ENCODE assay signal across 1 cellular context in the genomic region with DNA sequence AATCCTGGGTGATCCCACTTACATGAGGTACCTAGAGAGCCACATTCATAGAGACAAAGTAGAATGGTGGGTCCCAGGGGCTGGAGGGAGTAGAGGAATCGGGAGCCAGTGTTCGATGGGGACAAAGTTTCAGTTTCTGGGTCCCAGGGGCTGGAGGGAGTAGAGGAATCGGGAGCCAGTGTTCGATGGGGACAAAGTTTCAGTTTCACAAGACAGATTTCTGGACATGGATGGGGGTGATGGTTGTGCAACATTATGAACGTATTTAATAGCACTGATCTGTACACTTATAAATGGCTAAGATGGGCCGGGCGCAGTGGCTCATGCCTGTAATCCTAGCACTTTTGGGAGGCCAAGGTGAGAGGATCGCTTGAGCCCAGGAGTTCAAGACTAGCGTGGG.
TF ChIP-seq lines count a peak whose summit lies in the region.

No MANE protein-coding gene starts in this region.

TF ChIP-seq in liver, 16 proteins besides CTCF, POLR2A, EP300 and RAD21:
- TF ChIP-seq, protein P1, sequence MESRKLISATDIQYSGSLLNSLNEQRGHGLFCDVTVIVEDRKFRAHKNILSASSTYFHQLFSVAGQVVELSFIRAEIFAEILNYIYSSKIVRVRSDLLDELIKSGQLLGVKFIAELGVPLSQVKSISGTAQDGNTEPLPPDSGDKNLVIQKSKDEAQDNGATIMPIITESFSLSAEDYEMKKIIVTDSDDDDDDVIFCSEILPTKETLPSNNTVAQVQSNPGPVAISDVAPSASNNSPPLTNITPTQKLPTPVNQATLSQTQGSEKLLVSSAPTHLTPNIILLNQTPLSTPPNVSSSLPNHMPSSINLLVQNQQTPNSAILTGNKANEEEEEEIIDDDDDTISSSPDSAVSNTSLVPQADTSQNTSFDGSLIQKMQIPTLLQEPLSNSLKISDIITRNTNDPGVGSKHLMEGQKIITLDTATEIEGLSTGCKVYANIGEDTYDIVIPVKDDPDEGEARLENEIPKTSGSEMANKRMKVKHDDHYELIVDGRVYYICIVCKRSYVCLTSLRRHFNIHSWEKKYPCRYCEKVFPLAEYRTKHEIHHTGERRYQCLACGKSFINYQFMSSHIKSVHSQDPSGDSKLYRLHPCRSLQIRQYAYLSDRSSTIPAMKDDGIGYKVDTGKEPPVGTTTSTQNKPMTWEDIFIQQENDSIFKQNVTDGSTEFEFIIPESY (IDR thresholded peaks at IDR 0.05): peak; percentile 59
- peak; percentile 11 for TF ChIP-seq FOXA2 (IDR thresholded peaks at IDR 0.05)
- peak; percentile 47 for TF ChIP-seq TAF1 (conservative IDR thresholded peaks at IDR 0.05)
- TF ChIP-seq, protein P2, sequence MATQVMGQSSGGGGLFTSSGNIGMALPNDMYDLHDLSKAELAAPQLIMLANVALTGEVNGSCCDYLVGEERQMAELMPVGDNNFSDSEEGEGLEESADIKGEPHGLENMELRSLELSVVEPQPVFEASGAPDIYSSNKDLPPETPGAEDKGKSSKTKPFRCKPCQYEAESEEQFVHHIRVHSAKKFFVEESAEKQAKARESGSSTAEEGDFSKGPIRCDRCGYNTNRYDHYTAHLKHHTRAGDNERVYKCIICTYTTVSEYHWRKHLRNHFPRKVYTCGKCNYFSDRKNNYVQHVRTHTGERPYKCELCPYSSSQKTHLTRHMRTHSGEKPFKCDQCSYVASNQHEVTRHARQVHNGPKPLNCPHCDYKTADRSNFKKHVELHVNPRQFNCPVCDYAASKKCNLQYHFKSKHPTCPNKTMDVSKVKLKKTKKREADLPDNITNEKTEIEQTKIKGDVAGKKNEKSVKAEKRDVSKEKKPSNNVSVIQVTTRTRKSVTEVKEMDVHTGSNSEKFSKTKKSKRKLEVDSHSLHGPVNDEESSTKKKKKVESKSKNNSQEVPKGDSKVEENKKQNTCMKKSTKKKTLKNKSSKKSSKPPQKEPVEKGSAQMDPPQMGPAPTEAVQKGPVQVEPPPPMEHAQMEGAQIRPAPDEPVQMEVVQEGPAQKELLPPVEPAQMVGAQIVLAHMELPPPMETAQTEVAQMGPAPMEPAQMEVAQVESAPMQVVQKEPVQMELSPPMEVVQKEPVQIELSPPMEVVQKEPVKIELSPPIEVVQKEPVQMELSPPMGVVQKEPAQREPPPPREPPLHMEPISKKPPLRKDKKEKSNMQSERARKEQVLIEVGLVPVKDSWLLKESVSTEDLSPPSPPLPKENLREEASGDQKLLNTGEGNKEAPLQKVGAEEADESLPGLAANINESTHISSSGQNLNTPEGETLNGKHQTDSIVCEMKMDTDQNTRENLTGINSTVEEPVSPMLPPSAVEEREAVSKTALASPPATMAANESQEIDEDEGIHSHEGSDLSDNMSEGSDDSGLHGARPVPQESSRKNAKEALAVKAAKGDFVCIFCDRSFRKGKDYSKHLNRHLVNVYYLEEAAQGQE (IDR thresholded peaks at IDR 0.05): peak; percentile 84
- TF ChIP-seq SP1 (IDR thresholded peaks at IDR 0.05): peak; percentile 88
- TF ChIP-seq, protein P3, sequence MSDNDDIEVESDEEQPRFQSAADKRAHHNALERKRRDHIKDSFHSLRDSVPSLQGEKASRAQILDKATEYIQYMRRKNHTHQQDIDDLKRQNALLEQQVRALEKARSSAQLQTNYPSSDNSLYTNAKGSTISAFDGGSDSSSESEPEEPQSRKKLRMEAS (IDR thresholded peaks at IDR 0.05): peak; percentile 34
- TF ChIP-seq RXRA (IDR thresholded peaks at IDR 0.05): peak; percentile 76 to 89
- peak; percentile 84 for TF ChIP-seq HNF4G (IDR thresholded peaks at IDR 0.05)
- peak in 1 of 2 donors; percentile 34 for TF ChIP-seq JUND (IDR thresholded peaks at IDR 0.05)
- TF ChIP-seq YY1 (IDR thresholded peaks at IDR 0.05): peak; percentile 92
- TF ChIP-seq HNF4A (conservative IDR thresholded peaks at IDR 0.05): peak; percentile 93 to 94
